In the genomic region with DNA sequence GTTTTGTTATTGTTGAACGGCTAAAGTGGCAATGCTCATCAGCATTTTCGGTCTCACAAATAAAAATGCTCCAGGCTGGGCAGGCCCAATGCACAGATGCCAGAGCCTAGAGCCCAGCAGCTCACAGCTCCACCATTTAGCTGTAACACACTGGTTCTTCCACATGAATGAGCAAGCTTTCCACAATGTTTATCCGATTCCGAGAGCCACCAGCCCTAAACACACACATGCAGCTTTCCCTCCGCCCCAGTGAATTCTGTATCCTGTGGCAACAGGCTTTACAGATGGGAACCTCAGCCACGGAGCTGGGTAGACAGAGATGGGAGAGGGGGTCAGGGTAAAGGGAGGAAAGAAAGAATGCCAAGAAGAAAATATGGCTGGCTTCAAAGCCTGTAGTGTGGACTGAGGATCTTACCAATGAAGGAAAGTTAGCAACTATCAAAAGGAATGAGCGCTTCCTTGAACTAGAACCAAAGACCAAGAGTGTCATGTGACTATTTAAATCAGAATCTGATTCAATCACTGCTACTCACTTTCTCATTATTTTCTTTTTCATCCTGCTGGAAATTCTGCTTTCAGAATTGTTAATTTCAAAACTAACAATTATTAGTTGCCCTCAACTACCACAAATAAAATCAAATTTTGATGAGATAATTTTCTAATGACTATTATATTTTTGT, we compare ENCODE assay signal across 2 cellular contexts.
TF ChIP-seq lines count a peak whose summit lies in the region.

No MANE protein-coding gene starts in this region.

TF ChIP-seq in GM23338, 12 proteins besides CTCF, POLR2A, EP300 and RAD21:
- TF ChIP-seq, protein P1, sequence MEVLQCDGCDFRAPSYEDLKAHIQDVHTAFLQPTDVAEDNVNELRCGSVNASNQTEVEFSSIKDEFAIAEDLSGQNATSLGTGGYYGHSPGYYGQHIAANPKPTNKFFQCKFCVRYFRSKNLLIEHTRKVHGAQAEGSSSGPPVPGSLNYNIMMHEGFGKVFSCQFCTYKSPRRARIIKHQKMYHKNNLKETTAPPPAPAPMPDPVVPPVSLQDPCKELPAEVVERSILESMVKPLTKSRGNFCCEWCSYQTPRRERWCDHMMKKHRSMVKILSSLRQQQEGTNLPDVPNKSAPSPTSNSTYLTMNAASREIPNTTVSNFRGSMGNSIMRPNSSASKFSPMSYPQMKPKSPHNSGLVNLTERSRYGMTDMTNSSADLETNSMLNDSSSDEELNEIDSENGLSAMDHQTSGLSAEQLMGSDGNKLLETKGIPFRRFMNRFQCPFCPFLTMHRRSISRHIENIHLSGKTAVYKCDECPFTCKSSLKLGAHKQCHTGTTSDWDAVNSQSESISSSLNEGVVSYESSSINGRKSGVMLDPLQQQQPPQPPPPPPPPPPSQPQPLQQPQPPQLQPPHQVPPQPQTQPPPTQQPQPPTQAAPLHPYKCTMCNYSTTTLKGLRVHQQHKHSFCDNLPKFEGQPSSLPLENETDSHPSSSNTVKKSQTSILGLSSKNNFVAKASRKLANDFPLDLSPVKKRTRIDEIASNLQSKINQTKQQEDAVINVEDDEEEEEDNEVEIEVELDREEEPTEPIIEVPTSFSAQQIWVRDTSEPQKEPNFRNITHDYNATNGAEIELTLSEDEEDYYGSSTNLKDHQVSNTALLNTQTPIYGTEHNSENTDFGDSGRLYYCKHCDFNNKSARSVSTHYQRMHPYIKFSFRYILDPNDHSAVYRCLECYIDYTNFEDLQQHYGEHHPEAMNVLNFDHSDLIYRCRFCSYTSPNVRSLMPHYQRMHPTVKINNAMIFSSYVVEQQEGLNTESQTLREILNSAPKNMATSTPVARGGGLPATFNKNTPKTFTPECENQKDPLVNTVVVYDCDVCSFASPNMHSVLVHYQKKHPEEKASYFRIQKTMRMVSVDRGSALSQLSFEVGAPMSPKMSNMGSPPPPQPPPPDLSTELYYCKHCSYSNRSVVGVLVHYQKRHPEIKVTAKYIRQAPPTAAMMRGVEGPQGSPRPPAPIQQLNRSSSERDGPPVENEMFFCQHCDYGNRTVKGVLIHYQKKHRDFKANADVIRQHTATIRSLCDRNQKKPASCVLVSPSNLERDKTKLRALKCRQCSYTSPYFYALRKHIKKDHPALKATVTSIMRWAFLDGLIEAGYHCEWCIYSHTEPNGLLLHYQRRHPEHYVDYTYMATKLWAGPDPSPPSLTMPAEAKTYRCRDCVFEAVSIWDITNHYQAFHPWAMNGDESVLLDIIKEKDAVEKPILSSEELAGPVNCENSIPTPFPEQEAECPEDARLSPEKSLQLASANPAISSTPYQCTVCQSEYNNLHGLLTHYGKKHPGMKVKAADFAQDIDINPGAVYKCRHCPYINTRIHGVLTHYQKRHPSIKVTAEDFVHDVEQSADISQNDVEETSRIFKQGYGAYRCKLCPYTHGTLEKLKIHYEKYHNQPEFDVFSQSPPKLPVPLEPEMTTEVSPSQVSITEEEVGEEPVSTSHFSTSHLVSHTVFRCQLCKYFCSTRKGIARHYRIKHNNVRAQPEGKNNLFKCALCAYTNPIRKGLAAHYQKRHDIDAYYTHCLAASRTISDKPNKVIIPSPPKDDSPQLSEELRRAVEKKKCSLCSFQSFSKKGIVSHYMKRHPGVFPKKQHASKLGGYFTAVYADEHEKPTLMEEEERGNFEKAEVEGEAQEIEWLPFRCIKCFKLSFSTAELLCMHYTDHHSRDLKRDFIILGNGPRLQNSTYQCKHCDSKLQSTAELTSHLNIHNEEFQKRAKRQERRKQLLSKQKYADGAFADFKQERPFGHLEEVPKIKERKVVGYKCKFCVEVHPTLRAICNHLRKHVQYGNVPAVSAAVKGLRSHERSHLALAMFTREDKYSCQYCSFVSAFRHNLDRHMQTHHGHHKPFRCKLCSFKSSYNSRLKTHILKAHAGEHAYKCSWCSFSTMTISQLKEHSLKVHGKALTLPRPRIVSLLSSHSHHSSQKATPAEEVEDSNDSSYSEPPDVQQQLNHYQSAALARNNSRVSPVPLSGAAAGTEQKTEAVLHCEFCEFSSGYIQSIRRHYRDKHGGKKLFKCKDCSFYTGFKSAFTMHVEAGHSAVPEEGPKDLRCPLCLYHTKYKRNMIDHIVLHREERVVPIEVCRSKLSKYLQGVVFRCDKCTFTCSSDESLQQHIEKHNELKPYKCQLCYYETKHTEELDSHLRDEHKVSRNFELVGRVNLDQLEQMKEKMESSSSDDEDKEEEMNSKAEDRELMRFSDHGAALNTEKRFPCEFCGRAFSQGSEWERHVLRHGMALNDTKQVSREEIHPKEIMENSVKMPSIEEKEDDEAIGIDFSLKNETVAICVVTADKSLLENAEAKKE (CRISPR knock-in tag; IDR thresholded peaks at IDR 0.05) = no peak
- TF ChIP-seq CREB1 (CRISPR knock-in tag; IDR thresholded peaks at IDR 0.05; ENCODE audit: low read depth) = no peak
- TF ChIP-seq NANOG (IDR thresholded peaks at IDR 0.05; ENCODE audit: borderline replicate concordance) = no peak
- TF ChIP-seq, protein P2, sequence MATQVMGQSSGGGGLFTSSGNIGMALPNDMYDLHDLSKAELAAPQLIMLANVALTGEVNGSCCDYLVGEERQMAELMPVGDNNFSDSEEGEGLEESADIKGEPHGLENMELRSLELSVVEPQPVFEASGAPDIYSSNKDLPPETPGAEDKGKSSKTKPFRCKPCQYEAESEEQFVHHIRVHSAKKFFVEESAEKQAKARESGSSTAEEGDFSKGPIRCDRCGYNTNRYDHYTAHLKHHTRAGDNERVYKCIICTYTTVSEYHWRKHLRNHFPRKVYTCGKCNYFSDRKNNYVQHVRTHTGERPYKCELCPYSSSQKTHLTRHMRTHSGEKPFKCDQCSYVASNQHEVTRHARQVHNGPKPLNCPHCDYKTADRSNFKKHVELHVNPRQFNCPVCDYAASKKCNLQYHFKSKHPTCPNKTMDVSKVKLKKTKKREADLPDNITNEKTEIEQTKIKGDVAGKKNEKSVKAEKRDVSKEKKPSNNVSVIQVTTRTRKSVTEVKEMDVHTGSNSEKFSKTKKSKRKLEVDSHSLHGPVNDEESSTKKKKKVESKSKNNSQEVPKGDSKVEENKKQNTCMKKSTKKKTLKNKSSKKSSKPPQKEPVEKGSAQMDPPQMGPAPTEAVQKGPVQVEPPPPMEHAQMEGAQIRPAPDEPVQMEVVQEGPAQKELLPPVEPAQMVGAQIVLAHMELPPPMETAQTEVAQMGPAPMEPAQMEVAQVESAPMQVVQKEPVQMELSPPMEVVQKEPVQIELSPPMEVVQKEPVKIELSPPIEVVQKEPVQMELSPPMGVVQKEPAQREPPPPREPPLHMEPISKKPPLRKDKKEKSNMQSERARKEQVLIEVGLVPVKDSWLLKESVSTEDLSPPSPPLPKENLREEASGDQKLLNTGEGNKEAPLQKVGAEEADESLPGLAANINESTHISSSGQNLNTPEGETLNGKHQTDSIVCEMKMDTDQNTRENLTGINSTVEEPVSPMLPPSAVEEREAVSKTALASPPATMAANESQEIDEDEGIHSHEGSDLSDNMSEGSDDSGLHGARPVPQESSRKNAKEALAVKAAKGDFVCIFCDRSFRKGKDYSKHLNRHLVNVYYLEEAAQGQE (IDR thresholded peaks at IDR 0.05; ENCODE audit: unreplicated experiment) = no peak

TF ChIP-seq in H1, 55 proteins besides CTCF, POLR2A, EP300 and RAD21:
- TF ChIP-seq CEBPB (IDR thresholded peaks at IDR 0.05; ENCODE audit: low read depth, low read length) = no peak
- TF ChIP-seq, protein P3, sequence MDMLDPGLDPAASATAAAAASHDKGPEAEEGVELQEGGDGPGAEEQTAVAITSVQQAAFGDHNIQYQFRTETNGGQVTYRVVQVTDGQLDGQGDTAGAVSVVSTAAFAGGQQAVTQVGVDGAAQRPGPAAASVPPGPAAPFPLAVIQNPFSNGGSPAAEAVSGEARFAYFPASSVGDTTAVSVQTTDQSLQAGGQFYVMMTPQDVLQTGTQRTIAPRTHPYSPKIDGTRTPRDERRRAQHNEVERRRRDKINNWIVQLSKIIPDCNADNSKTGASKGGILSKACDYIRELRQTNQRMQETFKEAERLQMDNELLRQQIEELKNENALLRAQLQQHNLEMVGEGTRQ (IDR thresholded peaks at IDR 0.05; ENCODE audit: low read length) = no peak
- no peak for TF ChIP-seq POU5F1 (IDR thresholded peaks at IDR 0.05; ENCODE audit: low read depth, low read length)
- TF ChIP-seq NANOG (IDR thresholded peaks at IDR 0.05; ENCODE audit: insufficient read depth, low read depth, low read length, poor library complexity, severe bottlenecking) = no peak
- TF ChIP-seq, protein P4, sequence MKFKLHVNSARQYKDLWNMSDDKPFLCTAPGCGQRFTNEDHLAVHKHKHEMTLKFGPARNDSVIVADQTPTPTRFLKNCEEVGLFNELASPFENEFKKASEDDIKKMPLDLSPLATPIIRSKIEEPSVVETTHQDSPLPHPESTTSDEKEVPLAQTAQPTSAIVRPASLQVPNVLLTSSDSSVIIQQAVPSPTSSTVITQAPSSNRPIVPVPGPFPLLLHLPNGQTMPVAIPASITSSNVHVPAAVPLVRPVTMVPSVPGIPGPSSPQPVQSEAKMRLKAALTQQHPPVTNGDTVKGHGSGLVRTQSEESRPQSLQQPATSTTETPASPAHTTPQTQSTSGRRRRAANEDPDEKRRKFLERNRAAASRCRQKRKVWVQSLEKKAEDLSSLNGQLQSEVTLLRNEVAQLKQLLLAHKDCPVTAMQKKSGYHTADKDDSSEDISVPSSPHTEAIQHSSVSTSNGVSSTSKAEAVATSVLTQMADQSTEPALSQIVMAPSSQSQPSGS (IDR thresholded peaks at IDR 0.05; ENCODE audit: low read length) = no peak
- no peak for TF ChIP-seq TEAD4 (IDR thresholded peaks at IDR 0.05; ENCODE audit: low read depth, low read length)
- TF ChIP-seq ZNF274 (IDR thresholded peaks at IDR 0.05; ENCODE audit: borderline replicate concordance, extremely low read depth, low read length) = no peak
- no peak for TF ChIP-seq E2F6 (IDR thresholded peaks at IDR 0.05)
- no peak for TF ChIP-seq NRF1 (IDR thresholded peaks at IDR 0.05; ENCODE audit: low read depth, low read length)
- no peak for TF ChIP-seq GABPA (IDR thresholded peaks at IDR 0.05; ENCODE audit: borderline replicate concordance, insufficient read depth, low read length)
- no peak for TF ChIP-seq RXRA (IDR thresholded peaks at IDR 0.05; ENCODE audit: insufficient read depth, low read depth, low read length)
- no peak for TF ChIP-seq TCF12 (IDR thresholded peaks at IDR 0.05; ENCODE audit: low read depth, low read length)
- TF ChIP-seq KDM4A (IDR thresholded peaks at IDR 0.05; ENCODE audit: low read depth, low read length, severe bottlenecking) = no peak
- TF ChIP-seq, protein P5, sequence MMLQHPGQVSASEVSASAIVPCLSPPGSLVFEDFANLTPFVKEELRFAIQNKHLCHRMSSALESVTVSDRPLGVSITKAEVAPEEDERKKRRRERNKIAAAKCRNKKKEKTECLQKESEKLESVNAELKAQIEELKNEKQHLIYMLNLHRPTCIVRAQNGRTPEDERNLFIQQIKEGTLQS (IDR thresholded peaks at IDR 0.05; ENCODE audit: insufficient read depth, low read depth, low read length) = no peak
- TF ChIP-seq CREB1 (IDR thresholded peaks at IDR 0.05) = no peak
TF ChIP-seq in H1: peak in this region for 0.
